ENCODE assay signal across 14 cellular contexts in the genomic region with DNA sequence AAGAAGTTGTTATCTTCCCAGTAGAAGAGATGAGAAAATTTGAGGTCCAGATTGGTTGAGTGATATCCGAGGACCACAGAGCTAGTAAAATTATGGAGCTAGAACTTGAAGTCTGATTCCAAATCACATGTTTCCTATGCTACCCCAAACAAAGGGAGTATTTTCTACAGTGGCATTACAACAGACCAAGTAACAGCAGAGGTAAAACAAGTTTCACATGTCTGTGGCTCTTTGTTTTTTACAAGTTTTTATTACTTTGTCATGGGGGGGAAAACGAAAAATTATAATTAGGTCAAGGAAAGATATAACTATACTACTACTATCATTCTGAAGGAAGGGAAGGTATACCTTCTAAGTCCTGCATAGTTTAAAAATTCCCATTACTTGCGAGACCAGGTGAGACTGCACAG. TPM values are rescaled to one million over a fixed set of nuclear protein-coding genes. Genes with fewer than 3 reads are reported as not detected.
A peak's percentile ranks its signal among the peaks of the same experiment; 100 is the strongest.
DNase-seq lines count a peak whose midpoint lies in the region; ATAC-seq and TF ChIP-seq lines count a peak whose summit lies in the region.
"Had no signal": no experiment of that assay in that cellular context is flagged by ENCODE, and none has a peak within 500 bp of the region (broad histone marks: within the 10 kb centered on the region; RNA-seq: fewer than 3 reads in every experiment).

No MANE protein-coding gene starts in this region.

- peak overlapping the region; percentile 21; the same call in 1 of the 2 replicates for H3K4me3 ChIP-seq in GM12864 (ENCODE audit: low read depth, low read length)
- no peak overlapping the region for H3K4me3 ChIP-seq in MM.1S (ENCODE audit: low read length)
- no peak overlapping the region for H3K4me3 ChIP-seq in dorsolateral prefrontal cortex
- no peak overlapping the region for H3K4me3 ChIP-seq in foreskin fibroblast (ENCODE audit: low read depth in 1 of 2, low read length in 2 of 2)
- H3K4me3 ChIP-seq: gastrocnemius medialis, PC-9 had no signal

- no peak for TF ChIP-seq CTCF in GM12864 (IDR thresholded peaks at IDR 0.05; ENCODE audit: low read depth, low read length, missing control alignments)
- TF ChIP-seq CTCF in MM.1S (IDR thresholded peaks at IDR 0.05; ENCODE audit: low read length) = no peak
- no peak for TF ChIP-seq CTCF in dorsolateral prefrontal cortex (IDR thresholded peaks at IDR 0.05 in 54 of 56, conservative IDR thresholded peaks at IDR 0.05 in 2 of 56; ENCODE audit: low read depth in 1 of 56, partially characterized antibody in 56 of 56)
- TF ChIP-seq CTCF in foreskin fibroblast (IDR thresholded peaks at IDR 0.05; ENCODE audit: low read depth, low read length) = no peak

- peaks cover 44% of the 10 kb centered on the region for H3K4me1 ChIP-seq in MM.1S (ENCODE audit: low read length)

- H4K20me1 ChIP-seq in MM.1S (ENCODE audit: insufficient read depth, low read length) = peaks cover 55% of the 10 kb centered on the region

- intact Hi-C loops in dorsolateral prefrontal cortex (cut with DNase I) = no loop called here

- H3K27ac ChIP-seq in MM.1S (ENCODE audit: low read length) (peak overlapping the region; percentile 32; the same call in 1 of the 2 replicates), dorsolateral prefrontal cortex (peak overlapping the region in 38 of 59 donors; percentile 1 to 72 (median 38))
- H3K27ac ChIP-seq: gastrocnemius medialis, PC-9 had no signal

- no peaks in the 10 kb centered on the region for H3K9me3 ChIP-seq in MM.1S (replicated peaks; ENCODE audit: insufficient read depth, low read length)
- H3K9me3 ChIP-seq: gastrocnemius medialis had no signal

- peaks cover 17% of the 10 kb centered on the region; the same call in 1 of the 2 replicates for H3F3A ChIP-seq in MM.1S (ENCODE audit: insufficient read depth, low read length)

- no peak for ATAC-seq in stimulated activated effector memory CD8-positive, alpha-beta T cell treated with anti-CD3 and anti-CD28 coated beads, Interleukin-12 subunit alpha, Interleukin-12 subunit beta, amount 100 ng/mL, for 72 hours
- no peak for ATAC-seq in HG02571 (IDR thresholded peaks at IDR 0.05; ENCODE audit: unreplicated experiment)
- ATAC-seq: activated CD8-positive, alpha-beta memory T cell treated with anti-CD3 and anti-CD28 coated beads, Interleukin-2, amount 10 ng/mL, durations not matched to agents 7 days and 5 days; gastrocnemius medialis had no signal

- H3K36me3 Mint-ChIP-seq in stimulated activated effector memory CD8-positive, alpha-beta T cell treated with anti-CD3 and anti-CD28 coated beads, Interleukin-12 subunit alpha, Interleukin-12 subunit beta, amount 100 ng/mL, for 72 hours = peaks cover 47% of the 10 kb centered on the region

- H3K36me3 ChIP-seq in MM.1S (replicated peaks; ENCODE audit: insufficient read depth, low read length) = no peaks in the 10 kb centered on the region
- H3K36me3 ChIP-seq: gastrocnemius medialis had no signal

- H3K79me2 ChIP-seq in MM.1S (ENCODE audit: low read length) = peaks cover 94% of the 10 kb centered on the region

- no peak overlapping the region for H3K9ac ChIP-seq in MM.1S (ENCODE audit: low read length)

- no peak overlapping the region for H2AFZ ChIP-seq in MM.1S (ENCODE audit: low read length)
- H2AFZ ChIP-seq: PC-9 had no signal

- no peaks in the 10 kb centered on the region for H3K9me3 Mint-ChIP-seq in stimulated activated effector memory CD8-positive, alpha-beta T cell treated with anti-CD3 and anti-CD28 coated beads, Interleukin-12 subunit alpha, Interleukin-12 subunit beta, amount 100 ng/mL, for 72 hours
- H3K9me3 Mint-ChIP-seq: CD14-positive monocyte had no signal

- H3K4me2 ChIP-seq in MM.1S (ENCODE audit: low read depth, low read length) = peak overlapping the region; percentile 55
- H3K4me2 ChIP-seq: PC-9 had no signal

- H3K27me3 ChIP-seq in MM.1S (replicated peaks; ENCODE audit: insufficient read depth, low read length) (no peaks in the 10 kb centered on the region), dorsolateral prefrontal cortex (no peaks in the 10 kb centered on the region)
- H3K27me3 ChIP-seq: gastrocnemius medialis had no signal

- no peak for DNase-seq in GM12864 (ENCODE audit: low read depth)
- no peak for DNase-seq in MM.1S
- DNase-seq in dorsolateral prefrontal cortex = no peak
- DNase-seq in stimulated activated effector memory CD8-positive, alpha-beta T cell treated with anti-CD3 and anti-CD28 coated beads, Interleukin-12 subunit alpha, Interleukin-12 subunit beta, amount 100 ng/mL, for 72 hours (ENCODE audit: low spot score in 2 of 2) = no peak
- no peak for DNase-seq in NCI-H446 (lab: John Stamatoyannopoulos, UW)
- no peak for DNase-seq in foreskin fibroblast
- DNase-seq: activated CD8-positive, alpha-beta memory T cell treated with anti-CD3 and anti-CD28 coated beads, Interleukin-2, amount 10 ng/mL, durations not matched to agents 7 days and 5 days; gastrocnemius medialis; NCI-H187 treated with DMSO at 0.1 percent for 48 hours; NCI-H510A treated with DMSO at 0.1 percent for 48 hours; PC-9; stimulated activated naive CD4-positive, alpha-beta T cell treated with Interleukin-2 at 50 U/mL for 16 hours had no signal

- H3K9me2 ChIP-seq in MM.1S (replicated peaks; ENCODE audit: insufficient read depth, low read length) = no peaks in the 10 kb centered on the region

- H3K4me3 Mint-ChIP-seq in stimulated activated effector memory CD8-positive, alpha-beta T cell treated with anti-CD3 and anti-CD28 coated beads, Interleukin-12 subunit alpha, Interleukin-12 subunit beta, amount 100 ng/mL, for 72 hours = peak overlapping the region; percentile 36
- H3K4me3 Mint-ChIP-seq: activated CD8-positive, alpha-beta memory T cell treated with anti-CD3 and anti-CD28 coated beads, Interleukin-2, amount 10 ng/mL, durations not matched to agents 7 days and 5 days; CD14-positive monocyte had no signal

- peaks cover 85% of the 10 kb centered on the region for H3K4me1 Mint-ChIP-seq in stimulated activated effector memory CD8-positive, alpha-beta T cell treated with anti-CD3 and anti-CD28 coated beads, Interleukin-12 subunit alpha, Interleukin-12 subunit beta, amount 100 ng/mL, for 72 hours

- peak overlapping the region; percentile 70 for H3K27ac Mint-ChIP-seq in stimulated activated effector memory CD8-positive, alpha-beta T cell treated with anti-CD3 and anti-CD28 coated beads, Interleukin-12 subunit alpha, Interleukin-12 subunit beta, amount 100 ng/mL, for 72 hours
- H3K27ac Mint-ChIP-seq: activated CD8-positive, alpha-beta memory T cell treated with anti-CD3 and anti-CD28 coated beads, Interleukin-2, amount 10 ng/mL, durations not matched to agents 7 days and 5 days had no signal

RNA-seq across cellular contexts. Expression of a gene that starts 49.4 kb away (rescaled TPM):
- total RNA-seq in dorsolateral prefrontal cortex = 100 to 1,000 TPM in 103 of 120 experiments, 10 to 100 TPM in 17; 74.6 to 253 (median 152) TPM
